2 cellular contexts compared by ENCODE assay signal in the genomic region with DNA sequence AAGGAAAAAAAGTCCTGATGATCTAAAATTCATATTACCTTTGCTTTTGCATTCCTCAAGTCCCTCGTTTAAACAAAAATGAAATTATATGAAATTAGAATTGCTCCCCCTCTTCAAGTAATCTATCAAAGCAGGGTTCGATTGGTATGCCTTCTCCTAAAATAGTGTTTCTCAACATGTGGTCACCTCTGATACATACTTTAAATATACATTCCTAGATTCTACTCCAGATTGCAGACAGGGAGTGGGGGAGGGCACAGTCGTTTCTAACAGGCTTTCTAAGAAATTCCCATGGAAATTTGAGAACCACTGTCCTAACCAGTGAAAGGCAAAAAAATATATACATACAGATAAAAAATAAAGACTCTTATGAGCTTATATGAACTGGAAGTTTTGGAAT.
TF ChIP-seq lines count a peak whose summit lies in the region.

No MANE protein-coding gene starts in this region.

TF ChIP-seq in SK-N-SH, 30 proteins besides CTCF, POLR2A, EP300 and RAD21 (continued from another document):
- TF ChIP-seq YY1 (IDR thresholded peaks at IDR 0.05; ENCODE audit: low read depth) (no peak), EZH2phosphoT487 (IDR thresholded peaks at IDR 0.05; ENCODE audit: borderline replicate concordance, low read depth) (no peak), RCOR1 (IDR thresholded peaks at IDR 0.05; ENCODE audit: low read length) (no peak), TEAD4 (IDR thresholded peaks at IDR 0.05; ENCODE audit: borderline replicate concordance, insufficient read depth) (no peak), POLR2AphosphoS5 (IDR thresholded peaks at IDR 0.05; ENCODE audit: low read depth, low read length) (no peak), TAF1 (IDR thresholded peaks at IDR 0.05; ENCODE audit: borderline replicate concordance, low read depth, low read length) (no peak), NRF1 (IDR thresholded peaks at IDR 0.05; ENCODE audit: low read depth, low read length) (no peak), GATA2 (CRISPR knock-in tag; IDR thresholded peaks at IDR 0.05) (no peak), FOXJ3 (CRISPR knock-in tag; IDR thresholded peaks at IDR 0.05) (no peak), NFIC (IDR thresholded peaks at IDR 0.05; ENCODE audit: borderline replicate concordance) (no peak), RFX5 (IDR thresholded peaks at IDR 0.05; ENCODE audit: low read length) (no peak), PBX3 (IDR thresholded peaks at IDR 0.05) (no peak), REST (IDR thresholded peaks at IDR 0.05; ENCODE audit: low read depth, low read length) (no peak), TCF12 (IDR thresholded peaks at IDR 0.05) (peak; percentile 41; the same call in 1 of the 2 replicates), SMC3 (IDR thresholded peaks at IDR 0.05; ENCODE audit: low read depth, low read length) (no peak), RXRA (IDR thresholded peaks at IDR 0.05; ENCODE audit: borderline replicate concordance, low read depth) (no peak), JUND (IDR thresholded peaks at IDR 0.05) (no peak), MXI1 (IDR thresholded peaks at IDR 0.05; ENCODE audit: low read depth, low read length) (no peak), FOSL2 (IDR thresholded peaks at IDR 0.05; ENCODE audit: borderline replicate concordance, low read depth) (0 out of 2 replicates have a peak, but pooled peaks have one; percentile 16), SIN3A (IDR thresholded peaks at IDR 0.05; ENCODE audit: borderline replicate concordance, low read depth, low read length) (no peak)
- TF ChIP-seq, protein P1, sequence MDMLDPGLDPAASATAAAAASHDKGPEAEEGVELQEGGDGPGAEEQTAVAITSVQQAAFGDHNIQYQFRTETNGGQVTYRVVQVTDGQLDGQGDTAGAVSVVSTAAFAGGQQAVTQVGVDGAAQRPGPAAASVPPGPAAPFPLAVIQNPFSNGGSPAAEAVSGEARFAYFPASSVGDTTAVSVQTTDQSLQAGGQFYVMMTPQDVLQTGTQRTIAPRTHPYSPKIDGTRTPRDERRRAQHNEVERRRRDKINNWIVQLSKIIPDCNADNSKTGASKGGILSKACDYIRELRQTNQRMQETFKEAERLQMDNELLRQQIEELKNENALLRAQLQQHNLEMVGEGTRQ (IDR thresholded peaks at IDR 0.05; ENCODE audit: borderline replicate concordance, low read depth, low read length) = no peak
- TF ChIP-seq, protein P2, sequence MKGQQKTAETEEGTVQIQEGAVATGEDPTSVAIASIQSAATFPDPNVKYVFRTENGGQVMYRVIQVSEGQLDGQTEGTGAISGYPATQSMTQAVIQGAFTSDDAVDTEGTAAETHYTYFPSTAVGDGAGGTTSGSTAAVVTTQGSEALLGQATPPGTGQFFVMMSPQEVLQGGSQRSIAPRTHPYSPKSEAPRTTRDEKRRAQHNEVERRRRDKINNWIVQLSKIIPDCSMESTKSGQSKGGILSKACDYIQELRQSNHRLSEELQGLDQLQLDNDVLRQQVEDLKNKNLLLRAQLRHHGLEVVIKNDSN (IDR thresholded peaks at IDR 0.05; ENCODE audit: borderline replicate concordance, low read depth) = no peak
TF ChIP-seq in SK-N-SH: peak in this region for 3.

TF ChIP-seq in SK-N-SH treated with all-trans-retinoic acid at 6 μM for 48 hours, 23 proteins besides CTCF, POLR2A, EP300 and RAD21:
- TF ChIP-seq, protein P3, sequence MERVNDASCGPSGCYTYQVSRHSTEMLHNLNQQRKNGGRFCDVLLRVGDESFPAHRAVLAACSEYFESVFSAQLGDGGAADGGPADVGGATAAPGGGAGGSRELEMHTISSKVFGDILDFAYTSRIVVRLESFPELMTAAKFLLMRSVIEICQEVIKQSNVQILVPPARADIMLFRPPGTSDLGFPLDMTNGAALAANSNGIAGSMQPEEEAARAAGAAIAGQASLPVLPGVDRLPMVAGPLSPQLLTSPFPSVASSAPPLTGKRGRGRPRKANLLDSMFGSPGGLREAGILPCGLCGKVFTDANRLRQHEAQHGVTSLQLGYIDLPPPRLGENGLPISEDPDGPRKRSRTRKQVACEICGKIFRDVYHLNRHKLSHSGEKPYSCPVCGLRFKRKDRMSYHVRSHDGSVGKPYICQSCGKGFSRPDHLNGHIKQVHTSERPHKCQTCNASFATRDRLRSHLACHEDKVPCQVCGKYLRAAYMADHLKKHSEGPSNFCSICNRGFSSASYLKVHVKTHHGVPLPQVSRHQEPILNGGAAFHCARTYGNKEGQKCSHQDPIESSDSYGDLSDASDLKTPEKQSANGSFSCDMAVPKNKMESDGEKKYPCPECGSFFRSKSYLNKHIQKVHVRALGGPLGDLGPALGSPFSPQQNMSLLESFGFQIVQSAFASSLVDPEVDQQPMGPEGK (CRISPR knock-in tag; IDR thresholded peaks at IDR 0.05; ENCODE audit: borderline replicate concordance) = no peak
- TF ChIP-seq CSDC2 (CRISPR knock-in tag; IDR thresholded peaks at IDR 0.05) = no peak
- no peak for TF ChIP-seq ARNTL (CRISPR knock-in tag; IDR thresholded peaks at IDR 0.05; ENCODE audit: borderline replicate concordance, low read depth)
- TF ChIP-seq ISL1 (CRISPR knock-in tag; IDR thresholded peaks at IDR 0.05) = no peak
- TF ChIP-seq, protein P4, sequence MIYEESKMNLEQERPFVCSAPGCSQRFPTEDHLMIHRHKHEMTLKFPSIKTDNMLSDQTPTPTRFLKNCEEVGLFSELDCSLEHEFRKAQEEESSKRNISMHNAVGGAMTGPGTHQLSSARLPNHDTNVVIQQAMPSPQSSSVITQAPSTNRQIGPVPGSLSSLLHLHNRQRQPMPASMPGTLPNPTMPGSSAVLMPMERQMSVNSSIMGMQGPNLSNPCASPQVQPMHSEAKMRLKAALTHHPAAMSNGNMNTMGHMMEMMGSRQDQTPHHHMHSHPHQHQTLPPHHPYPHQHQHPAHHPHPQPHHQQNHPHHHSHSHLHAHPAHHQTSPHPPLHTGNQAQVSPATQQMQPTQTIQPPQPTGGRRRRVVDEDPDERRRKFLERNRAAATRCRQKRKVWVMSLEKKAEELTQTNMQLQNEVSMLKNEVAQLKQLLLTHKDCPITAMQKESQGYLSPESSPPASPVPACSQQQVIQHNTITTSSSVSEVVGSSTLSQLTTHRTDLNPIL (CRISPR knock-in tag; IDR thresholded peaks at IDR 0.05; ENCODE audit: low read depth) = no peak
- no peak for TF ChIP-seq ZNF565 (CRISPR knock-in tag; conservative IDR thresholded peaks at IDR 0.05; ENCODE audit: low read depth)
- no peak for TF ChIP-seq SNAI2 (CRISPR knock-in tag; IDR thresholded peaks at IDR 0.05)
- no peak for TF ChIP-seq ZNF8 (CRISPR knock-in tag; IDR thresholded peaks at IDR 0.05)
- no peak for TF ChIP-seq PPARA (CRISPR knock-in tag; IDR thresholded peaks at IDR 0.05; ENCODE audit: borderline replicate concordance)
- no peak for TF ChIP-seq ZFP3 (CRISPR knock-in tag; IDR thresholded peaks at IDR 0.05)
